Comparison of ENCODE assay signal across 13 cellular contexts in genomic region chr1:201501144-201501543, GRCh38. TPM values are rescaled to one million over a fixed set of nuclear protein-coding genes. Genes with fewer than 3 reads are reported as not detected.
DNase-seq lines count a peak whose midpoint lies in the region; ATAC-seq and TF ChIP-seq lines count a peak whose summit lies in the region.
"Had no signal": no experiment of that assay in that cellular context is flagged by ENCODE, and none has a peak within 500 bp of the region (broad histone marks: within the 10 kb centered on the region; RNA-seq: fewer than 3 reads in every experiment).

No MANE protein-coding gene starts in this region.

- no peak for DNase-seq in H9
- no peak for DNase-seq in MCF 10A (ENCODE audit: unreplicated experiment)
- DNase-seq in left lung, result no peak
- DNase-seq in smooth muscle cell (lab: John Stamatoyannopoulos, UW; ENCODE audit: unreplicated experiment), result no peak
- no peak for DNase-seq in GM10248 (ENCODE audit: extremely low spot score)
- DNase-seq in T-cell, result no peak
- DNase-seq in SW480 (ENCODE audit: low spot score), result no peak
- DNase-seq: activated CD4-positive, CD25-positive, alpha-beta regulatory T cell; activated naive CD4-positive, alpha-beta T cell treated with Interleukin-2 at 50 U/mL for 16 hours; NCI-H1048 had no signal

- H3K27me3 ChIP-seq in H9 (ENCODE audit: insufficient read depth, low read length) (no peaks in the 10 kb centered on the region), left lung (no peaks in the 10 kb centered on the region), smooth muscle cell (ENCODE audit: low read depth) (no peaks in the 10 kb centered on the region)

- H3K56ac ChIP-seq in H9 (ENCODE audit: insufficient read length, low read depth, low read length), result no peak overlapping the region

- no TSS peak for BruUV-seq in MCF 10A (replicated peaks; lab: Mats Ljungman, UMichigan)

- no peak overlapping the region for H2BK15ac ChIP-seq in H9 (ENCODE audit: low read depth, low read length)

- intact Hi-C loops in MCF 10A (cut with micrococcal nuclease), result no loop called here
- intact Hi-C loops in left lung (cut with DNase I), result no loop called here

- H3K36me3 ChIP-seq in left lung (peaks cover 0 to 11% of the 10 kb centered on the region in 2 donors), smooth muscle cell (ENCODE audit: low read depth) (no peaks in the 10 kb centered on the region)

- H2AK5ac ChIP-seq in H9 (ENCODE audit: insufficient read length, low read length), result peak overlapping the region; percentile 0

- peak overlapping the region; percentile 40 for H2BK12ac ChIP-seq in H9 (ENCODE audit: insufficient read length, low read depth, low read length)

- no peaks in the 10 kb centered on the region for H3K79me2 ChIP-seq in H9 (ENCODE audit: insufficient read depth, low read length)
- H3K79me2 ChIP-seq in smooth muscle cell (ENCODE audit: low read depth), result peaks cover 83% of the 10 kb centered on the region

- H4K5ac ChIP-seq in H9 (ENCODE audit: insufficient read length, low read depth, low read length), result no peak overlapping the region

- no peaks in the 10 kb centered on the region for H3K23me2 ChIP-seq in H9 (ENCODE audit: insufficient read length, low read depth, low read length, poor library complexity, severe bottlenecking)

- peak overlapping the region; percentile 65 for H3K18ac ChIP-seq in H9 (ENCODE audit: insufficient read length, low read depth, low read length)

- TF ChIP-seq CTCF in H9 (conservative IDR thresholded peaks at IDR 0.05) (no peak), MCF 10A (IDR thresholded peaks at IDR 0.05; ENCODE audit: unreplicated experiment) (no peak), left lung (IDR thresholded peaks at IDR 0.05) (no peak), smooth muscle cell (IDR thresholded peaks at IDR 0.05; ENCODE audit: borderline replicate concordance, insufficient read depth, poor library complexity, severe bottlenecking) (no peak), GM10248 (IDR thresholded peaks at IDR 0.05; ENCODE audit: control extremely low read depth, extremely low read depth, low read depth, missing control alignments) (no peak)

- H3K27ac Mint-ChIP-seq in H9 (peak overlapping the region in 2 of 3 experiments; percentile 90 to 91; a peak in 3 of 7 replicates), MCF 10A (ENCODE audit: low read depth, unreplicated experiment) (peak overlapping the region; percentile 84), T-cell (no peak overlapping the region)

- H3K27me3 Mint-ChIP-seq in H9 (ENCODE audit: low read depth), result peaks cover 2% of the 10 kb centered on the region
- H3K27me3 Mint-ChIP-seq in MCF 10A (ENCODE audit: insufficient read depth, unreplicated experiment), result no peaks in the 10 kb centered on the region
- no peaks in the 10 kb centered on the region for H3K27me3 Mint-ChIP-seq in T-cell

- H4K91ac ChIP-seq in H9 (ENCODE audit: insufficient read length, low read depth, low read length), result no peak overlapping the region

- H3K9me3 ChIP-seq in H9 (ENCODE audit: control insufficient read depth, low read depth, low read length), result no peaks in the 10 kb centered on the region
- H3K9me3 ChIP-seq in left lung, result no peaks in the 10 kb centered on the region
- H3K9me3 ChIP-seq in smooth muscle cell (replicated peaks; ENCODE audit: low read depth), result no peaks in the 10 kb centered on the region

- H3K23ac ChIP-seq in H9 (ENCODE audit: insufficient read length, low read depth, low read length), result no peak overlapping the region

- no peak overlapping the region for H3K4me3 Mint-ChIP-seq in H9
- H3K4me3 Mint-ChIP-seq in MCF 10A (ENCODE audit: unreplicated experiment), result no peak overlapping the region
- H3K4me3 Mint-ChIP-seq in T-cell, result no peak overlapping the region

- H3K36me3 Mint-ChIP-seq in H9 (ENCODE audit: insufficient read depth in 1 of 3, low read depth in 3 of 3) (no peaks in the 10 kb centered on the region), MCF 10A (ENCODE audit: insufficient read depth, unreplicated experiment) (peaks cover 28% of the 10 kb centered on the region), T-cell (no peaks in the 10 kb centered on the region)

- H2AFZ ChIP-seq in H9 (ENCODE audit: low read length) (no peak overlapping the region), smooth muscle cell (ENCODE audit: low read depth) (no peak overlapping the region)

- H4K8ac ChIP-seq in H9 (replicated peaks; ENCODE audit: insufficient read length, low read depth, low read length), result no peak overlapping the region

- H4K20me1 ChIP-seq in H9 (ENCODE audit: control insufficient read depth, insufficient read depth, insufficient read length) (no peaks in the 10 kb centered on the region), smooth muscle cell (ENCODE audit: low read depth) (peaks cover 47% of the 10 kb centered on the region)

- no peak for ATAC-seq in left lung
- no peak for ATAC-seq in GM19035 (IDR thresholded peaks at IDR 0.05; ENCODE audit: unreplicated experiment)
- ATAC-seq in T-cell (replicated peaks in 1 of 4), result no peak
- ATAC-seq: esophagus mucosa, GM12878 had no signal

- no peak overlapping the region for H3T11ph ChIP-seq in H9 (ENCODE audit: low read length)

- H3K9me3 Mint-ChIP-seq in H9 (no peaks in the 10 kb centered on the region), MCF 10A (ENCODE audit: unreplicated experiment) (no peaks in the 10 kb centered on the region), T-cell (no peaks in the 10 kb centered on the region)

- H3K4me1 ChIP-seq in H9 (ENCODE audit: insufficient read depth, low read length), result peaks cover 8% of the 10 kb centered on the region
- peaks cover 63 to 85% of the 10 kb centered on the region in 2 donors for H3K4me1 ChIP-seq in left lung
- H3K4me1 ChIP-seq in smooth muscle cell (ENCODE audit: low read depth), result peaks cover 50% of the 10 kb centered on the region

- H3K9ac ChIP-seq in H9 (ENCODE audit: extremely low read depth, insufficient read length, low read length) (no peak overlapping the region), smooth muscle cell (ENCODE audit: low read depth) (peak overlapping the region; percentile 37)

- peaks cover 42 to 60% of the 10 kb centered on the region in 2 experiments for H3K4me1 Mint-ChIP-seq in H9
- peaks cover 70% of the 10 kb centered on the region for H3K4me1 Mint-ChIP-seq in MCF 10A (ENCODE audit: insufficient read depth, unreplicated experiment)
- peaks cover 24 to 31% (median 27%) of the 10 kb centered on the region in 3 donors for H3K4me1 Mint-ChIP-seq in T-cell

- no peak overlapping the region for H2BK20ac ChIP-seq in H9 (ENCODE audit: low read depth, low read length, poor library complexity, severe bottlenecking)

- peaks cover 37% of the 10 kb centered on the region for H3F3A ChIP-seq in smooth muscle cell (ENCODE audit: low read depth)

- peak overlapping the region; percentile 8 for H2BK120ac ChIP-seq in H9 (ENCODE audit: low read depth, low read length, poor library complexity, severe bottlenecking)

- no peak overlapping the region for H3K4me3 ChIP-seq in left lung
- no peak overlapping the region for H3K4me3 ChIP-seq in smooth muscle cell
- H3K4me3 ChIP-seq: GM12878 had no signal

- H3K4me2 ChIP-seq in H9 (ENCODE audit: insufficient read depth, insufficient read length, low read length) (no peak overlapping the region), smooth muscle cell (peak overlapping the region; percentile 63)

- H3K27ac ChIP-seq in H9 (ENCODE audit: insufficient read length, low read depth, low read length), result no peak overlapping the region
- H3K27ac ChIP-seq in left lung, result peak overlapping the region; percentile 57 to 96
- H3K27ac ChIP-seq in smooth muscle cell (ENCODE audit: low read depth), result peak overlapping the region; percentile 53

- no peak overlapping the region for H2BK5ac ChIP-seq in H9 (ENCODE audit: insufficient read length, low read length)

- no peak overlapping the region for H3K4ac ChIP-seq in H9 (ENCODE audit: low read depth, low read length)

- CTCF ChIA-PET in MCF 10A (lab: Yijun Ruan, JAX) (interaction anchor here (0.6 to 70.3 kb wide), 7 partner anchors 3 to 375 kb away, joined by 3 to 3816 read pairs (median 4); partner anchors contain the start of genes CSRP1 and PHLDA3), GM10248 (lab: Yijun Ruan, JAX) (interaction anchor here (0.7 to 29.4 kb wide), 5 partner anchors 6 to 65 kb away, joined by 3 to 685 read pairs (median 504); partner anchors contain the start of gene CSRP1), T-cell (lab: Charles Lee) (interaction anchor here (1.0 to 3.8 kb wide), 4 partner anchors 10 to 20 kb away, joined by 3 to 20 read pairs (median 6); no protein-coding TSS in a partner anchor)

- WGBS in H9 (ENCODE audit: extremely low coverage, insufficient read length, low lambda C conversion rate), result no CpG with 5 or more reads among the region's 8 CpGs
- WGBS in smooth muscle cell (ENCODE audit: low lambda C conversion rate), result 79% methylated on average over 8 of the region's 8 CpGs

- peak overlapping the region; percentile 7; the same call in 1 of the 2 replicates for H3K14ac ChIP-seq in H9 (ENCODE audit: insufficient read depth, low read length)

- no peaks in the 10 kb centered on the region for H3K79me1 ChIP-seq in H9 (ENCODE audit: insufficient read depth, low read depth, low read length, poor library complexity, severe bottlenecking)

- POLR2A ChIA-PET in MCF 10A (lab: Yijun Ruan, JAX), result interaction anchor here (1.2 to 11.9 kb wide), 6 partner anchors 9 to 65 kb away, joined by 4 to 257 read pairs (median 6); partner anchors contain the start of gene PHLDA3
- POLR2A ChIA-PET in GM10248 (lab: Yijun Ruan, JAX), result no interaction called here
- POLR2A ChIA-PET in T-cell (lab: Charles Lee), result no interaction called here

RNA-seq across cellular contexts. Expression of gene CSRP1, which starts 5.8 kb away (rescaled TPM):
- total RNA-seq in H9 (2021) (0.44 TPM in 2 replicates), MCF 10A (2022) (263 and 358 TPM in 2 replicates), left lung (100 to 1,000 TPM; 216 to 235 TPM), smooth muscle cell (317 and 345 TPM in 2 replicates), T-cell (10 to 100 TPM; 35.0 to 47.2 (median 36.8) TPM)
- polyA plus RNA-seq in smooth muscle cell, result 202 and 215 TPM in 2 replicates

RNA-seq across cellular contexts. Expression of gene PHLDA3, which starts 32.2 kb away (rescaled TPM):
- 53.9 and 55.0 TPM in 2 replicates for total RNA-seq in H9 (2021)
- total RNA-seq in MCF 10A (2022), result 169 and 204 TPM in 2 replicates
- total RNA-seq in left lung, result 10 to 100 TPM; 46.8 to 82.7 TPM
- 87.8 and 130 TPM in 2 replicates for total RNA-seq in smooth muscle cell
- polyA plus RNA-seq in smooth muscle cell, result 340 and 343 TPM in 2 replicates
- total RNA-seq in T-cell, result 1 to 10 TPM in 4 of 5 donors, under 1 TPM in 1; 0.83 to 5.8 (median 3.6) TPM

RNA-seq across cellular contexts. Expression of gene NAV1, which starts 37.8 kb away (rescaled TPM):
- total RNA-seq in H9 (2021) (20.5 and 21.6 TPM in 2 replicates), MCF 10A (2022) (31.4 and 34.9 TPM in 2 replicates), left lung (10 to 100 TPM; 37.9 to 41.5 TPM), smooth muscle cell (52.3 and 60.1 TPM in 2 replicates), T-cell (1 to 10 TPM; 2.8 to 6.9 (median 4.7) TPM)
- 65.2 and 71.1 TPM in 2 replicates for polyA plus RNA-seq in smooth muscle cell

Comparison
In these comparisons a context has a peak if more than half of its experiments do, and no peak if none do; other contexts are left out.
1. H3K27ac Mint-ChIP-seq: peak in H9 (2 of 3) and MCF 10A (single experiment); none in T-cell (0 of 2).
2. RNA of gene CSRP1, which starts 5.8 kb away (total RNA-seq): 263 to 358 TPM in MCF 10A, 317 to 345 TPM in smooth muscle cell, 216 to 235 TPM in left lung and 35.0 to 47.2 TPM in T-cell; 0.44 TPM in H9; every median in the first group is over 10 times any median in the second.